In the genomic region with DNA sequence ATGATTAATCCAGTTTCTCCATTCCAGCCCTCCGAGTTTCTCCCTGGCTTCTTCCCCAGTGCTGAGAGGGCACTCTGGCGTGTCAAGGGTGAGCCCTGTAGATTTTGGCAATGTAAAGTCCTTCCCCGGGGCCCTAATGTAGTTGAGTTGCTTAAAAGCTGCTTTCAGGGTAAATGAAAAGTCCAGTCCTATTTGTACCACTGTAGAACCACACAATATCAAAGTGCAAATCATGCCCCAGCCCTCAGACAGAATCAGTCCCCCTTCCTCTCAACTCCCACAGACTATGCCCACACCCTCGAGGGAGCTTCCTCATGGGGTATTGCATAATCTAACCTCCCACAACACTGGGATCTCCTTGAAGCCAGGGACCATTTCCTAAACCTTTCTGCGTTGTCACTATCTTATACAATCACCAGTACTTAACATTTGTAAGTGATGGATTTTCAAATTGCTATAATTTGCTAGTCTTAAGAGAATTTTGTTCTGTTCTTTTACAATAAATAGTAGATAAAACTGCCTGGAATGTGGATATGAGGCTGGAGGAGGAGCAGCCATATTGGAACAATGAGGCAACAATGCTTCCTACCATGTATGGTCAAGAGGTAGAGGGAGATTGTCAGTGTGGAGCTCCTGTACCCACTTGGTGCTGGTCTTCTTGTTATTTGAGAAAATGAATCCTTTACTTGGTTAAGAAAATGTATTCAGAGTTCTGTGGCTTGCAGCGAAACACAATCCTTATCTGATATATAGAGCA, we compare ENCODE assay signal across 1 cellular context.
TF ChIP-seq lines count a peak whose summit lies in the region.

No MANE protein-coding gene starts in this region.

TF ChIP-seq in GM12878, 131 proteins besides CTCF, POLR2A, EP300 and RAD21 (continued from another document):
- TF ChIP-seq, protein P1, sequence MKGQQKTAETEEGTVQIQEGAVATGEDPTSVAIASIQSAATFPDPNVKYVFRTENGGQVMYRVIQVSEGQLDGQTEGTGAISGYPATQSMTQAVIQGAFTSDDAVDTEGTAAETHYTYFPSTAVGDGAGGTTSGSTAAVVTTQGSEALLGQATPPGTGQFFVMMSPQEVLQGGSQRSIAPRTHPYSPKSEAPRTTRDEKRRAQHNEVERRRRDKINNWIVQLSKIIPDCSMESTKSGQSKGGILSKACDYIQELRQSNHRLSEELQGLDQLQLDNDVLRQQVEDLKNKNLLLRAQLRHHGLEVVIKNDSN (IDR thresholded peaks at IDR 0.05; ENCODE audit: borderline replicate concordance, extremely low read length, insufficient read depth, low read depth, low read length), result no peak
- TF ChIP-seq EED (IDR thresholded peaks at IDR 0.05; ENCODE audit: low read depth) (no peak), IKZF2 (IDR thresholded peaks at IDR 0.05) (no peak), GABPA (IDR thresholded peaks at IDR 0.05; ENCODE audit: low read depth) (no peak), SP1 (IDR thresholded peaks at IDR 0.05; ENCODE audit: low read depth, low read length) (no peak), CBFB (IDR thresholded peaks at IDR 0.05; ENCODE audit: low read depth) (no peak), SMC3 (IDR thresholded peaks at IDR 0.05; ENCODE audit: borderline replicate concordance, low read length) (no peak), TBL1XR1 (IDR thresholded peaks at IDR 0.05; ENCODE audit: low read depth, low read length) (no peak), WRNIP1 (IDR thresholded peaks at IDR 0.05; ENCODE audit: borderline replicate concordance, low read depth, low read length) (no peak), ASH2L (IDR thresholded peaks at IDR 0.05; ENCODE audit: borderline replicate concordance, low read depth) (no peak), SPI1 (IDR thresholded peaks at IDR 0.05; ENCODE audit: borderline replicate concordance, insufficient read depth, low read depth, low read length) (no peak)
